Comparison of ENCODE assay signal across 14 cellular contexts in genomic region chr4:172352351-172352750, GRCh38.
DNase-seq lines count a peak whose midpoint lies in the region; ATAC-seq and TF ChIP-seq lines count a peak whose summit lies in the region.
"Had no signal": no experiment of that assay in that cellular context is flagged by ENCODE, and none has a peak within 500 bp of the region (broad histone marks: within the 10 kb centered on the region; RNA-seq: fewer than 3 reads in every experiment).

No MANE protein-coding gene starts in this region.

- no peaks in the 10 kb centered on the region for H3K79me1 ChIP-seq in H9 (ENCODE audit: insufficient read depth, low read depth, low read length, poor library complexity, severe bottlenecking)

- no peak overlapping the region for H2BK20ac ChIP-seq in H9 (ENCODE audit: low read depth, low read length, poor library complexity, severe bottlenecking)

- H4K91ac ChIP-seq in H9 (ENCODE audit: insufficient read length, low read depth, low read length), result no peak overlapping the region

- no peak overlapping the region for H3K23ac ChIP-seq in H9 (ENCODE audit: insufficient read length, low read depth, low read length)

- no peaks in the 10 kb centered on the region for H3K27me3 Mint-ChIP-seq in H9 (ENCODE audit: low read depth)
- H3K27me3 Mint-ChIP-seq: CD4-positive, alpha-beta memory T cell had no signal

- no peaks in the 10 kb centered on the region for H3K9me3 Mint-ChIP-seq in H9

- no peak overlapping the region for H3K4me2 ChIP-seq in H9 (ENCODE audit: insufficient read depth, insufficient read length, low read length)

- H2AK5ac ChIP-seq in H9 (ENCODE audit: insufficient read length, low read length), result no peak overlapping the region

- H3K23me2 ChIP-seq in H9 (ENCODE audit: insufficient read length, low read depth, low read length, poor library complexity, severe bottlenecking), result no peaks in the 10 kb centered on the region

- no peak overlapping the region for H3K9ac ChIP-seq in H9 (ENCODE audit: extremely low read depth, insufficient read length, low read length)

- no peak overlapping the region for H3K4me3 Mint-ChIP-seq in H9
- H3K4me3 Mint-ChIP-seq: CD4-positive, alpha-beta memory T cell had no signal

- no peak overlapping the region for H3K27ac ChIP-seq in H9 (ENCODE audit: insufficient read length, low read depth, low read length)
- H3K27ac ChIP-seq: C4-2B had no signal

- DNase-seq in H9 (no peak), astrocyte of the cerebellum (ENCODE audit: low read depth) (peak; percentile 18), fibroblast of gingiva (ENCODE audit: low read depth) (peak; percentile 4), SHP77 treated with DMSO at 0.1 percent for 48 hours (lab: John Stamatoyannopoulos, UW) (no peak), AG20443 (ENCODE audit: low spot score) (no peak)
- DNase-seq in effector CD4-positive, alpha-beta T cell, result no peak
- DNase-seq: BE2C; CD4-positive, alpha-beta memory T cell; DMS153; DMS79 treated with DMSO at 0.1 percent for 48 hours; EL had no signal

- no peak overlapping the region for H3K4me3 ChIP-seq in astrocyte of the cerebellum (ENCODE audit: low read depth, low read length)

- H3K4me1 ChIP-seq in H9 (ENCODE audit: insufficient read depth, low read length), result no peaks in the 10 kb centered on the region

- no peak overlapping the region for H3K14ac ChIP-seq in H9 (ENCODE audit: insufficient read depth, low read length)

- no peak for ATAC-seq in HG03442 (IDR thresholded peaks at IDR 0.05; ENCODE audit: unreplicated experiment)
- ATAC-seq: HepG2 had no signal

- peaks cover 8% of the 10 kb centered on the region in 2 experiments; a peak in 3 of 4 replicates for H3K4me1 Mint-ChIP-seq in H9
- H3K4me1 Mint-ChIP-seq: CD4-positive, alpha-beta memory T cell had no signal

- no peak overlapping the region for H3K56ac ChIP-seq in H9 (ENCODE audit: insufficient read length, low read depth, low read length)

- H3K36me3 Mint-ChIP-seq in H9 (ENCODE audit: insufficient read depth in 1 of 3, low read depth in 3 of 3), result no peaks in the 10 kb centered on the region
- H3K36me3 Mint-ChIP-seq: CD4-positive, alpha-beta memory T cell had no signal

- H3K79me2 ChIP-seq in H9 (ENCODE audit: insufficient read depth, low read length), result no peaks in the 10 kb centered on the region

- H4K5ac ChIP-seq in H9 (ENCODE audit: insufficient read length, low read depth, low read length), result no peak overlapping the region

- no peak overlapping the region for H2BK5ac ChIP-seq in H9 (ENCODE audit: insufficient read length, low read length)

- H3K4ac ChIP-seq in H9 (ENCODE audit: low read depth, low read length), result no peak overlapping the region

- H3K27ac Mint-ChIP-seq in H9, result no peak overlapping the region
- H3K27ac Mint-ChIP-seq: CD4-positive, alpha-beta memory T cell had no signal

- H4K8ac ChIP-seq in H9 (replicated peaks; ENCODE audit: insufficient read length, low read depth, low read length), result no peak overlapping the region

- peak overlapping the region; percentile 25 for H3K18ac ChIP-seq in H9 (ENCODE audit: insufficient read length, low read depth, low read length)

- TF ChIP-seq CTCF in H9 (conservative IDR thresholded peaks at IDR 0.05) (no peak), astrocyte of the cerebellum (IDR thresholded peaks at IDR 0.05; ENCODE audit: low read depth, low read length, missing control alignments) (no peak)

- H3T11ph ChIP-seq in H9 (ENCODE audit: low read length), result no peak overlapping the region

- no peaks in the 10 kb centered on the region for H3K9me3 ChIP-seq in H9 (ENCODE audit: control insufficient read depth, low read depth, low read length)
- H3K9me3 ChIP-seq: BE2C had no signal

- WGBS in H9 (ENCODE audit: extremely low coverage, insufficient read length, low lambda C conversion rate), result no CpG with 5 or more reads among the region's 2 CpGs

- no peaks in the 10 kb centered on the region for H4K20me1 ChIP-seq in H9 (ENCODE audit: control insufficient read depth, insufficient read depth, insufficient read length)

- peak overlapping the region; percentile 12 for H2AFZ ChIP-seq in H9 (ENCODE audit: low read length)

- H2BK120ac ChIP-seq in H9 (ENCODE audit: low read depth, low read length, poor library complexity, severe bottlenecking), result no peak overlapping the region

- H2BK12ac ChIP-seq in H9 (ENCODE audit: insufficient read length, low read depth, low read length), result no peak overlapping the region

- no peaks in the 10 kb centered on the region for H3K27me3 ChIP-seq in H9 (ENCODE audit: insufficient read depth, low read length)
- H3K27me3 ChIP-seq: BE2C had no signal

- H2BK15ac ChIP-seq in H9 (ENCODE audit: low read depth, low read length), result no peak overlapping the region

- in situ Hi-C loops in astrocyte of the cerebellum (cut with HindIII; ENCODE audit: low sequenced_read_pairs), result no loop called here

Comparison
In these comparisons a context has a peak if more than half of its experiments do, and no peak if none do; other contexts are left out.
1. DNase-seq: peak in astrocyte of the cerebellum (single experiment) and fibroblast of gingiva (single experiment); none in H9 (single experiment), effector CD4-positive, alpha-beta T cell (single experiment), SHP77 treated with DMSO at 0.1 percent for 48 hours (single experiment) and AG20443 (single experiment).